9 cellular contexts compared by ENCODE assay signal in genomic region chr1:97820470-97821188, GRCh38.
DNase-seq lines count a peak whose midpoint lies in the region; ATAC-seq and TF ChIP-seq lines count a peak whose summit lies in the region.
"Had no signal": no experiment of that assay in that cellular context is flagged by ENCODE, and none has a peak within 500 bp of the region (broad histone marks: within the 10 kb centered on the region; RNA-seq: fewer than 3 reads in every experiment).

No MANE protein-coding gene starts in this region.

- intact Hi-C loops in right lobe of liver (cut with DNase I): no loop called here

- peak; percentile 64 for ATAC-seq in GM19397 (IDR thresholded peaks at IDR 0.05; ENCODE audit: unreplicated experiment)
- ATAC-seq in right lobe of liver: peak; percentile 58 to 75 (median 66)
- no peak for ATAC-seq in HG02588 (IDR thresholded peaks at IDR 0.05; ENCODE audit: unreplicated experiment)
- ATAC-seq in stimulated activated memory B cell treated with anti-CD40 and anti-IgM and Interleukin-4, amounts not matched to agents 10 μg/mL and 1 μg/mL and 100 μg/mL, for 72 hours: no peak

- TF ChIP-seq POLR2A in right lobe of liver (IDR thresholded peaks at IDR 0.05): no peak

- H3K27ac ChIP-seq in right lobe of liver: no peak overlapping the region
- no peak overlapping the region for H3K27ac ChIP-seq in coronary artery

- no peak overlapping the region for H3K4me3 ChIP-seq in right lobe of liver
- no peak overlapping the region for H3K4me3 ChIP-seq in coronary artery

- H3K4me3 Mint-ChIP-seq in stimulated activated memory B cell treated with anti-CD40 and anti-IgM and Interleukin-4, amounts not matched to agents 10 μg/mL and 1 μg/mL and 100 μg/mL, for 72 hours: no peak overlapping the region
- H3K4me3 Mint-ChIP-seq: IgD-negative memory B cell had no signal

- H3K27me3 Mint-ChIP-seq in stimulated activated memory B cell treated with anti-CD40 and anti-IgM and Interleukin-4, amounts not matched to agents 10 μg/mL and 1 μg/mL and 100 μg/mL, for 72 hours: no peaks in the 10 kb centered on the region
- H3K27me3 Mint-ChIP-seq: IgD-negative memory B cell had no signal

- 66% methylated on average over 6 of the region's 6 CpGs for WGBS in right lobe of liver (ENCODE audit: insufficient coverage, low coverage, low lambda C conversion rate, missing lambda C conversion rate)

- TF ChIP-seq CTCF in LNCAP (IDR thresholded peaks at IDR 0.05): peak; percentile 63
- TF ChIP-seq CTCF in right lobe of liver (IDR thresholded peaks at IDR 0.05): peak; percentile 39 to 51 (median 48)
- TF ChIP-seq CTCF in coronary artery (IDR thresholded peaks at IDR 0.05): no peak

- no peaks in the 10 kb centered on the region for H3K9me3 Mint-ChIP-seq in stimulated activated memory B cell treated with anti-CD40 and anti-IgM and Interleukin-4, amounts not matched to agents 10 μg/mL and 1 μg/mL and 100 μg/mL, for 72 hours
- H3K9me3 Mint-ChIP-seq: IgD-negative memory B cell had no signal

- no peaks in the 10 kb centered on the region for H3K4me1 ChIP-seq in right lobe of liver

- H3K27ac Mint-ChIP-seq in stimulated activated memory B cell treated with anti-CD40 and anti-IgM and Interleukin-4, amounts not matched to agents 10 μg/mL and 1 μg/mL and 100 μg/mL, for 72 hours: no peak overlapping the region
- H3K27ac Mint-ChIP-seq: IgD-negative memory B cell had no signal

- no peaks in the 10 kb centered on the region for H3K9me3 ChIP-seq in right lobe of liver

- no peaks in the 10 kb centered on the region for H3K27me3 ChIP-seq in right lobe of liver

- DNase-seq in COR-L47 (lab: John Stamatoyannopoulos, UW) (peak; percentile 32), amniotic epithelial cell (ENCODE audit: low read depth) (peak; percentile 45), right lobe of liver (no peak), coronary artery (ENCODE audit: low spot score) (no peak)

- H3K4me1 Mint-ChIP-seq in stimulated activated memory B cell treated with anti-CD40 and anti-IgM and Interleukin-4, amounts not matched to agents 10 μg/mL and 1 μg/mL and 100 μg/mL, for 72 hours: no peaks in the 10 kb centered on the region

- no peaks in the 10 kb centered on the region for H3K36me3 Mint-ChIP-seq in stimulated activated memory B cell treated with anti-CD40 and anti-IgM and Interleukin-4, amounts not matched to agents 10 μg/mL and 1 μg/mL and 100 μg/mL, for 72 hours
- H3K36me3 Mint-ChIP-seq: IgD-negative memory B cell had no signal

- H3K36me3 ChIP-seq in right lobe of liver: no peaks in the 10 kb centered on the region

Comparison
In these comparisons a context has a peak if more than half of its experiments do, and no peak if none do; other contexts are left out.
1. DNase-seq: peak in COR-L47 (single experiment) and amniotic epithelial cell (single experiment); none in right lobe of liver (0 of 3) and coronary artery (single experiment).
2. ATAC-seq: peak in GM19397 (single experiment) and right lobe of liver (4 of 4); none in HG02588 (single experiment) and stimulated activated memory B cell treated with anti-CD40 and anti-IgM and Interleukin-4, amounts not matched to agents 10 μg/mL and 1 μg/mL and 100 μg/mL, for 72 hours (single experiment).